Comparison of ENCODE assay signal across 37 cellular contexts in the genomic region with DNA sequence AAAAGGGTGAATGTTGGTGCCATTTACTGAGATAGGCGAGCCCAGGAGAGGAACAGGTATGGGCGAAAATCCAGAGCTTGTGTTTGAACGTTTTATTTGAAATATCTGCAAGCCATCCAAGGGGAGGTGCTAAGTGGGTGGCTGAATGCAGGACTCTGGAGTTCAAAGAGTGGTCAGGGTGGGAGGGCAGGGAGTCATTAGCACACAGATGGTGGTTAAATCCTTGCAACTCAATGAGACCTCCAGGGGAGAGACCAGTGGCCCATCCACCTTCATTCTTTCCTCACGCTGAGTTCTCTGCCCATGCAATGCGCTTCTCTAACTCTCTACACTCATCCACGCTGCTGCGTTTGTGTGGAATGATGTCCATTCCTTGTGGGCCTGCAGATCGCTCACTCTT.
"Had no signal": no experiment of that assay in that cellular context is flagged by ENCODE, and none has a peak within 500 bp of the region (broad histone marks: within the 10 kb centered on the region; RNA-seq: fewer than 3 reads in every experiment).

No MANE protein-coding gene starts in this region.

- H3K4me3 ChIP-seq: adrenal gland, breast epithelium, cardiac muscle cell, colonic mucosa, esophagus muscularis mucosa, gastrocnemius medialis, heart left ventricle had no signal

- H3K36me3 ChIP-seq: adrenal gland, breast epithelium, colonic mucosa, esophagus muscularis mucosa, gastrocnemius medialis, WERI-Rb-1 had no signal

- H3K27me3 Mint-ChIP-seq: activated CD4-positive, alpha-beta memory T cell treated with anti-CD3 and anti-CD28 coated beads for 36 hours; activated CD4-positive, alpha-beta T cell treated with anti-CD3 and anti-CD28 coated beads for 36 hours; activated CD4-positive, alpha-beta T cell treated with anti-CD3 and anti-CD28 coated beads, Interleukin-2, amount 10 ng/mL, durations not matched to agents 24 days and 14 days; activated CD8-positive, alpha-beta memory T cell treated with anti-CD3 and anti-CD28 coated beads, Interleukin-2, amount 10 ng/mL, durations not matched to agents 7 days and 5 days; activated naive CD4-positive, alpha-beta T cell treated with anti-CD3 and anti-CD28 coated beads, Interleukin-2, amount 50 U/mL, for 24 hours; activated naive CD8-positive, alpha-beta T cell treated with anti-CD3 and anti-CD28 coated beads for 36 hours; activated naive CD8-positive, alpha-beta T cell treated with anti-CD3 and anti-CD28 coated beads, Interleukin-2, amount 50 U/mL, for 24 hours; brain; T-helper 17 cell had no signal

- DNase-seq: activated CD4-positive, alpha-beta memory T cell treated with anti-CD3 and anti-CD28 coated beads for 36 hours; activated CD4-positive, alpha-beta T cell treated with anti-CD3 and anti-CD28 coated beads for 36 hours; activated CD4-positive, alpha-beta T cell treated with anti-CD3 and anti-CD28 coated beads, Interleukin-2, amount 10 ng/mL, durations not matched to agents 24 days and 14 days; activated CD4-positive, CD25-positive, alpha-beta regulatory T cell; activated CD4-positive, CD25-positive, alpha-beta regulatory T cell treated with anti-CD3 and anti-CD28 coated beads, Interleukin-2, amount 50 U/mL, for 72 hours; activated CD8-positive, alpha-beta memory T cell treated with anti-CD3 and anti-CD28 coated beads, Interleukin-2, amount 10 ng/mL, durations not matched to agents 7 days and 5 days; activated CD8-positive, alpha-beta memory T cell treated with anti-CD3 and anti-CD28 coated beads, Interleukin-2, amount 50 U/mL, for 4 hours; activated CD8-positive, alpha-beta T cell treated with anti-CD3 and anti-CD28 coated beads, Interleukin-2, amount 10 ng/mL, durations not matched to agents 7 days and 5 days; activated effector memory CD4-positive, alpha-beta T cell treated with anti-CD3 and anti-CD28 coated beads, Interleukin-2, amount 50 U/mL, for 16 hours; activated naive CD4-positive, alpha-beta T cell treated with anti-CD3 and anti-CD28 coated beads for 36 hours; activated naive CD8-positive, alpha-beta T cell treated with anti-CD3 and anti-CD28 coated beads for 36 hours; activated naive CD8-positive, alpha-beta T cell treated with anti-CD3 and anti-CD28 coated beads, Interleukin-2, amount 50 U/mL, for 24 hours; activated T-cell treated with anti-CD3 and anti-CD28 coated beads, Interleukin-2, amount 50 U/mL, for 1 hour; activated T-cell treated with anti-CD3 and anti-CD28 coated beads, Interleukin-2, amount 50 U/mL, for 48 hours; adrenal gland; amygdala; aorta; central memory CD4-positive, alpha-beta T cell; cerebellar nuclear complex; colonic mucosa; effector memory CD4-positive, alpha-beta T cell; erythroblast; foreskin keratinocyte; gastrocnemius medialis; glutamatergic neuron; heart left ventricle; T-helper 17 cell; T1000; WERI-Rb-1 had no signal

- H3K27ac Mint-ChIP-seq: activated CD4-positive, alpha-beta memory T cell treated with anti-CD3 and anti-CD28 coated beads for 36 hours; activated CD4-positive, alpha-beta T cell treated with anti-CD3 and anti-CD28 coated beads for 36 hours; activated CD4-positive, alpha-beta T cell treated with anti-CD3 and anti-CD28 coated beads, Interleukin-2, amount 10 ng/mL, durations not matched to agents 24 days and 14 days; activated CD8-positive, alpha-beta memory T cell treated with anti-CD3 and anti-CD28 coated beads, Interleukin-2, amount 10 ng/mL, durations not matched to agents 7 days and 5 days; activated CD8-positive, alpha-beta T cell treated with anti-CD3 and anti-CD28 coated beads, Interleukin-2, amount 10 ng/mL, durations not matched to agents 7 days and 5 days; activated naive CD4-positive, alpha-beta T cell treated with anti-CD3 and anti-CD28 coated beads for 36 hours; activated naive CD4-positive, alpha-beta T cell treated with anti-CD3 and anti-CD28 coated beads, Interleukin-2, amount 50 U/mL, for 24 hours; activated naive CD8-positive, alpha-beta T cell treated with anti-CD3 and anti-CD28 coated beads for 36 hours; activated naive CD8-positive, alpha-beta T cell treated with anti-CD3 and anti-CD28 coated beads, Interleukin-2, amount 50 U/mL, for 24 hours; activated T-helper 1 cell treated with anti-CD3 and anti-CD28 coated beads, Interleukin-12 subunit alpha, Interleukin-12 subunit beta, Interleukin-2, Interleukin-4 antibody, amounts not matched to agents 30 ng/mL and 10 ng/mL and 1 ng/mL, durations not matched to agents 14 hours and 24 hours and 36 hours; activated T-helper 2 cell treated with anti-CD3 and anti-CD28 coated beads, Interferon-gamma antibody, Interleukin-2, Interleukin-4, amounts not matched to agents 10 μg/mL and 5 μg/mL and 100 μg/mL, durations not matched to agents 14 hours and 24 hours and 36 hours; brain; T-helper 17 cell; T-helper 2 cell treated with Interferon-gamma antibody and Interleukin-4, amounts not matched to agents 5 μg/mL and 100 μg/mL, for 36 hours had no signal

- H3K27ac ChIP-seq: adrenal gland, breast epithelium, cardiac muscle cell, colonic mucosa, esophagus muscularis mucosa, foreskin keratinocyte, gastrocnemius medialis, heart left ventricle, WERI-Rb-1 had no signal

- H3K4me1 ChIP-seq: adrenal gland, breast epithelium, colonic mucosa, esophagus muscularis mucosa, foreskin keratinocyte, gastrocnemius medialis, heart left ventricle had no signal

- H3K27me3 ChIP-seq: adrenal gland, breast epithelium, cardiac muscle cell, colonic mucosa, esophagus muscularis mucosa, foreskin keratinocyte, gastrocnemius medialis, heart left ventricle had no signal

- H3K9me3 Mint-ChIP-seq: activated CD4-positive, alpha-beta memory T cell treated with anti-CD3 and anti-CD28 coated beads for 36 hours; activated CD4-positive, alpha-beta T cell treated with anti-CD3 and anti-CD28 coated beads, Interleukin-2, amount 10 ng/mL, durations not matched to agents 24 days and 14 days; activated naive CD4-positive, alpha-beta T cell treated with anti-CD3 and anti-CD28 coated beads for 36 hours; activated naive CD8-positive, alpha-beta T cell treated with anti-CD3 and anti-CD28 coated beads, Interleukin-2, amount 50 U/mL, for 24 hours; activated T-helper 1 cell treated with anti-CD3 and anti-CD28 coated beads, Interleukin-12 subunit alpha, Interleukin-12 subunit beta, Interleukin-2, Interleukin-4 antibody, amounts not matched to agents 30 ng/mL and 10 ng/mL and 1 ng/mL, durations not matched to agents 14 hours and 24 hours and 36 hours; activated T-helper 2 cell treated with anti-CD3 and anti-CD28 coated beads, Interferon-gamma antibody, Interleukin-2, Interleukin-4, amounts not matched to agents 10 μg/mL and 5 μg/mL and 100 μg/mL, durations not matched to agents 14 hours and 24 hours and 36 hours; brain had no signal

- H3K36me3 Mint-ChIP-seq: activated CD4-positive, alpha-beta memory T cell treated with anti-CD3 and anti-CD28 coated beads for 36 hours; activated CD8-positive, alpha-beta memory T cell treated with anti-CD3 and anti-CD28 coated beads, Interleukin-2, amount 10 ng/mL, durations not matched to agents 7 days and 5 days; activated naive CD4-positive, alpha-beta T cell treated with anti-CD3 and anti-CD28 coated beads, Interleukin-2, amount 50 U/mL, for 24 hours; activated naive CD8-positive, alpha-beta T cell treated with anti-CD3 and anti-CD28 coated beads for 36 hours had no signal

- ATAC-seq: activated CD4-positive, alpha-beta T cell treated with anti-CD3 and anti-CD28 coated beads for 36 hours; activated CD8-positive, alpha-beta memory T cell treated with anti-CD3 and anti-CD28 coated beads, Interleukin-2, amount 10 ng/mL, durations not matched to agents 7 days and 5 days; activated CD8-positive, alpha-beta T cell treated with anti-CD3 and anti-CD28 coated beads, Interleukin-2, amount 10 ng/mL, durations not matched to agents 7 days and 5 days; activated naive CD8-positive, alpha-beta T cell treated with anti-CD3 and anti-CD28 coated beads, Interleukin-2, amount 50 U/mL, for 24 hours; foreskin keratinocyte; gastrocnemius medialis; heart left ventricle; T-helper 17 cell had no signal

- H3K9me3 ChIP-seq: adrenal gland, breast epithelium, colonic mucosa, esophagus muscularis mucosa, gastrocnemius medialis, heart left ventricle had no signal

- H3K4me3 Mint-ChIP-seq: activated CD4-positive, alpha-beta memory T cell treated with anti-CD3 and anti-CD28 coated beads for 36 hours; activated CD4-positive, alpha-beta T cell treated with anti-CD3 and anti-CD28 coated beads for 36 hours; activated CD4-positive, alpha-beta T cell treated with anti-CD3 and anti-CD28 coated beads, Interleukin-2, amount 10 ng/mL, durations not matched to agents 24 days and 14 days; activated CD8-positive, alpha-beta memory T cell treated with anti-CD3 and anti-CD28 coated beads, Interleukin-2, amount 10 ng/mL, durations not matched to agents 7 days and 5 days; activated CD8-positive, alpha-beta T cell treated with anti-CD3 and anti-CD28 coated beads, Interleukin-2, amount 10 ng/mL, durations not matched to agents 7 days and 5 days; activated naive CD4-positive, alpha-beta T cell treated with anti-CD3 and anti-CD28 coated beads for 36 hours; activated naive CD4-positive, alpha-beta T cell treated with anti-CD3 and anti-CD28 coated beads, Interleukin-2, amount 50 U/mL, for 24 hours; activated naive CD8-positive, alpha-beta T cell treated with anti-CD3 and anti-CD28 coated beads for 36 hours; activated naive CD8-positive, alpha-beta T cell treated with anti-CD3 and anti-CD28 coated beads, Interleukin-2, amount 50 U/mL, for 24 hours; activated T-helper 1 cell treated with anti-CD3 and anti-CD28 coated beads, Interleukin-12 subunit alpha, Interleukin-12 subunit beta, Interleukin-2, Interleukin-4 antibody, amounts not matched to agents 30 ng/mL and 10 ng/mL and 1 ng/mL, durations not matched to agents 14 hours and 24 hours and 36 hours; brain; T-helper 17 cell; T-helper 2 cell treated with Interferon-gamma antibody and Interleukin-4, amounts not matched to agents 5 μg/mL and 100 μg/mL, for 36 hours had no signal

- H3K4me1 Mint-ChIP-seq: activated CD4-positive, alpha-beta T cell treated with anti-CD3 and anti-CD28 coated beads for 36 hours; activated CD4-positive, alpha-beta T cell treated with anti-CD3 and anti-CD28 coated beads, Interleukin-2, amount 10 ng/mL, durations not matched to agents 24 days and 14 days; activated CD8-positive, alpha-beta memory T cell treated with anti-CD3 and anti-CD28 coated beads, Interleukin-2, amount 10 ng/mL, durations not matched to agents 7 days and 5 days; activated naive CD4-positive, alpha-beta T cell treated with anti-CD3 and anti-CD28 coated beads, Interleukin-2, amount 50 U/mL, for 24 hours; activated naive CD8-positive, alpha-beta T cell treated with anti-CD3 and anti-CD28 coated beads for 36 hours; activated naive CD8-positive, alpha-beta T cell treated with anti-CD3 and anti-CD28 coated beads, Interleukin-2, amount 50 U/mL, for 24 hours; brain; T-helper 17 cell had no signal
